ENCODE assay signal across 30 cellular contexts in genomic region chr6:41332241-41332640, GRCh38. TPM values are rescaled to one million over a fixed set of nuclear protein-coding genes. Genes with fewer than 3 reads are reported as not detected.
A peak's percentile ranks its signal among the peaks of the same experiment; 100 is the strongest.
DNase-seq lines count a peak whose midpoint lies in the region; ATAC-seq and TF ChIP-seq lines count a peak whose summit lies in the region.
"Had no signal": no experiment of that assay in that cellular context is flagged by ENCODE, and none has a peak within 500 bp of the region (broad histone marks: within the 10 kb centered on the region; RNA-seq: fewer than 3 reads in every experiment).

No MANE protein-coding gene starts in this region.

- TF ChIP-seq CTCF in hepatocyte (IDR thresholded peaks at IDR 0.05; ENCODE audit: poor library complexity): no peak

- DNase-seq in activated CD8-positive, alpha-beta memory T cell treated with anti-CD3 and anti-CD28 coated beads, Interleukin-2, amount 10 ng/mL, durations not matched to agents 7 days and 5 days: no peak
- DNase-seq in activated CD8-positive, alpha-beta memory T cell treated with anti-CD3 and anti-CD28 coated beads, Interleukin-2, amount 50 U/mL, for 4 hours: no peak
- no peak for DNase-seq in activated naive CD8-positive, alpha-beta T cell treated with anti-CD3 and anti-CD28 coated beads for 36 hours
- DNase-seq in naive B cell (no peak), KBM-7 (no peak), NCI-H2107 (lab: John Stamatoyannopoulos, UW) (no peak), hepatocyte (ENCODE audit: low spot score) (no peak)
- DNase-seq: activated T-cell treated with anti-CD3 and anti-CD28 coated beads, Interleukin-2, amount 50 U/mL, for 4 hours; Caco-2; DMS79; H9; NCI-H1417 treated with DMSO at 0.1 percent for 48 hours; NCI-H2081; NCI-H446; sigmoid colon; stimulated activated naive CD8-positive, alpha-beta T cell treated with anti-CD3 and anti-CD28 coated beads, Interleukin-15, Interleukin-2, amounts not matched to agents 100 U/mL and 50 U/mL, for 24 hours; T-helper 17 cell; uterus had no signal

- no peaks in the 10 kb centered on the region for H4K20me1 ChIP-seq in hepatocyte (ENCODE audit: insufficient read depth, poor library complexity, severe bottlenecking)

- no peaks in the 10 kb centered on the region for H3K36me3 ChIP-seq in hepatocyte (replicated peaks; ENCODE audit: insufficient read depth, low read depth)
- H3K36me3 ChIP-seq: neutrophil, sigmoid colon, thoracic aorta, uterus had no signal

- in situ Hi-C loops in KBM-7 (cut with MboI; ENCODE audit: low pct_unique_long_range_greater_than_20kb, low sequenced_read_pairs): no loop called here

- H3K4me3 ChIP-seq in hepatocyte: no peak overlapping the region
- H3K4me3 ChIP-seq: lung, sigmoid colon, SK-N-MC, thoracic aorta, uterus had no signal

- H3K27ac ChIP-seq in hepatocyte: no peak overlapping the region
- H3K27ac ChIP-seq: neutrophil, sigmoid colon, SK-N-MC, thoracic aorta, uterus had no signal

- H3K79me2 ChIP-seq in hepatocyte: no peaks in the 10 kb centered on the region

- H3K27me3 ChIP-seq in hepatocyte: peaks cover 13% of the 10 kb centered on the region
- H3K27me3 ChIP-seq: uterus had no signal

- no peak for ATAC-seq in activated CD8-positive, alpha-beta memory T cell treated with anti-CD3 and anti-CD28 coated beads, Interleukin-2, amount 10 ng/mL, durations not matched to agents 7 days and 5 days
- ATAC-seq in naive B cell (ENCODE audit: low read depth in 2 of 2) (no peak), GM21423 (IDR thresholded peaks at IDR 0.05; ENCODE audit: unreplicated experiment) (no peak)
- ATAC-seq: activated T-cell treated with anti-CD3 and anti-CD28 coated beads, Interleukin-2, amount 50 U/mL, for 4 hours; stimulated activated naive CD8-positive, alpha-beta T cell treated with anti-CD3 and anti-CD28 coated beads, Interleukin-15, Interleukin-2, amounts not matched to agents 100 U/mL and 50 U/mL, for 24 hours; T-helper 17 cell had no signal

- H3K4me1 Mint-ChIP-seq in activated CD8-positive, alpha-beta memory T cell treated with anti-CD3 and anti-CD28 coated beads, Interleukin-2, amount 10 ng/mL, durations not matched to agents 7 days and 5 days: peaks cover 58% of the 10 kb centered on the region
- H3K4me1 Mint-ChIP-seq in activated naive CD8-positive, alpha-beta T cell treated with anti-CD3 and anti-CD28 coated beads for 36 hours: peaks cover 44% of the 10 kb centered on the region
- peaks cover 38 to 53% (median 49%) of the 10 kb centered on the region in 3 donors for H3K4me1 Mint-ChIP-seq in naive B cell

- H3K36me3 Mint-ChIP-seq in activated CD8-positive, alpha-beta memory T cell treated with anti-CD3 and anti-CD28 coated beads, Interleukin-2, amount 10 ng/mL, durations not matched to agents 7 days and 5 days: no peaks in the 10 kb centered on the region
- H3K36me3 Mint-ChIP-seq in activated naive CD8-positive, alpha-beta T cell treated with anti-CD3 and anti-CD28 coated beads for 36 hours: no peaks in the 10 kb centered on the region
- H3K36me3 Mint-ChIP-seq in naive B cell: no peaks in the 10 kb centered on the region

- no peaks in the 10 kb centered on the region for H3K9me2 ChIP-seq in hepatocyte (replicated peaks; ENCODE audit: insufficient read depth)

- H2AFZ ChIP-seq in hepatocyte: no peak overlapping the region

- peak overlapping the region; percentile 88 for H3K27ac Mint-ChIP-seq in activated CD8-positive, alpha-beta memory T cell treated with anti-CD3 and anti-CD28 coated beads, Interleukin-2, amount 10 ng/mL, durations not matched to agents 7 days and 5 days
- peak overlapping the region; percentile 54 for H3K27ac Mint-ChIP-seq in activated naive CD8-positive, alpha-beta T cell treated with anti-CD3 and anti-CD28 coated beads for 36 hours
- H3K27ac Mint-ChIP-seq in naive B cell: peak overlapping the region; percentile 35 to 94 (median 86)
- H3K27ac Mint-ChIP-seq: H9 had no signal

- no peak overlapping the region for H3K4me2 ChIP-seq in hepatocyte

- H3K9me3 ChIP-seq in hepatocyte (ENCODE audit: low read depth): no peaks in the 10 kb centered on the region
- H3K9me3 ChIP-seq: Caco-2, neutrophil, sigmoid colon, thoracic aorta, uterus had no signal

- no peaks in the 10 kb centered on the region for H3K9me3 Mint-ChIP-seq in activated CD8-positive, alpha-beta memory T cell treated with anti-CD3 and anti-CD28 coated beads, Interleukin-2, amount 10 ng/mL, durations not matched to agents 7 days and 5 days (ENCODE audit: low read depth)
- H3K9me3 Mint-ChIP-seq in activated naive CD8-positive, alpha-beta T cell treated with anti-CD3 and anti-CD28 coated beads for 36 hours: no peaks in the 10 kb centered on the region
- H3K9me3 Mint-ChIP-seq in naive B cell: no peaks in the 10 kb centered on the region
- H3K9me3 Mint-ChIP-seq: activated T-cell treated with anti-CD3 and anti-CD28 coated beads, Interleukin-2, amount 50 U/mL, for 4 hours; H9 had no signal

- no peak overlapping the region for H3K4me3 Mint-ChIP-seq in activated CD8-positive, alpha-beta memory T cell treated with anti-CD3 and anti-CD28 coated beads, Interleukin-2, amount 10 ng/mL, durations not matched to agents 7 days and 5 days
- no peak overlapping the region for H3K4me3 Mint-ChIP-seq in activated naive CD8-positive, alpha-beta T cell treated with anti-CD3 and anti-CD28 coated beads for 36 hours
- peak overlapping the region in 3 of 8 donors; percentile 40 to 59 (median 42) for H3K4me3 Mint-ChIP-seq in naive B cell
- H3K4me3 Mint-ChIP-seq: activated T-cell treated with anti-CD3 and anti-CD28 coated beads, Interleukin-2, amount 50 U/mL, for 4 hours; H9; T-helper 17 cell had no signal

- CTCF ChIA-PET in activated CD8-positive, alpha-beta memory T cell treated with anti-CD3 and anti-CD28 coated beads, Interleukin-2, amount 10 ng/mL, durations not matched to agents 7 days and 5 days (lab: Charles Lee): interaction anchor here (1.4 to 8.4 kb wide), 7 partner anchors 12 to 93 kb away, joined by 3 to 104 read pairs (median 31); no protein-coding TSS in a partner anchor

- H3K4me1 ChIP-seq in hepatocyte (ENCODE audit: insufficient read depth): no peaks in the 10 kb centered on the region
- H3K4me1 ChIP-seq: Caco-2, uterus had no signal

- H3K27me3 Mint-ChIP-seq in activated CD8-positive, alpha-beta memory T cell treated with anti-CD3 and anti-CD28 coated beads, Interleukin-2, amount 10 ng/mL, durations not matched to agents 7 days and 5 days: peaks cover 14% of the 10 kb centered on the region
- no peaks in the 10 kb centered on the region for H3K27me3 Mint-ChIP-seq in activated naive CD8-positive, alpha-beta T cell treated with anti-CD3 and anti-CD28 coated beads for 36 hours
- peaks cover 0 to 8% (median 7%) of the 10 kb centered on the region in 3 donors for H3K27me3 Mint-ChIP-seq in naive B cell

- 76% methylated on average over 7 of the region's 8 CpGs for WGBS in hepatocyte (ENCODE audit: low lambda C conversion rate, missing lambda C conversion rate)

RNA-seq across cellular contexts. Expression of gene NCR2, which starts 3.2 kb away (rescaled TPM):
- 1 to 10 TPM in 1 of 2 experiments, under 1 TPM in 1; 0.64 to 1.4 TPM for total RNA-seq in activated CD8-positive, alpha-beta memory T cell treated with anti-CD3 and anti-CD28 coated beads, Interleukin-2, amount 10 ng/mL, durations not matched to agents 7 days and 5 days
- under 1 TPM; 0.31 to 0.44 TPM for total RNA-seq in activated naive CD8-positive, alpha-beta T cell treated with anti-CD3 and anti-CD28 coated beads for 36 hours
- not detected for polyA plus RNA-seq in naive B cell (ENCODE audit: low read depth in 6 of 6)
- total RNA-seq in hepatocyte: not detected in 2 replicates
- not detected in 2 replicates for polyA plus RNA-seq in hepatocyte
- total RNA-seq: activated CD8-positive, alpha-beta memory T cell treated with anti-CD3 and anti-CD28 coated beads for 36 hours; activated T-cell treated with anti-CD3 and anti-CD28 coated beads, Interleukin-2, amount 50 U/mL, for 4 hours; Caco-2; epithelial cell of proximal tubule; H9; HT-29; kidney epithelial cell; lung; mucosa of gallbladder; OCI-LY7; progenitor cell of endocrine pancreas; sigmoid colon; T-helper 17 cell; thoracic aorta; uterus had no signal
- polyA plus RNA-seq: lung had no signal

RNA-seq across cellular contexts. Expression of gene TREM1, which starts 45.8 kb away (rescaled TPM):
- not detected for total RNA-seq in activated CD8-positive, alpha-beta memory T cell treated with anti-CD3 and anti-CD28 coated beads, Interleukin-2, amount 10 ng/mL, durations not matched to agents 7 days and 5 days
- total RNA-seq in activated naive CD8-positive, alpha-beta T cell treated with anti-CD3 and anti-CD28 coated beads for 36 hours: under 1 TPM in 1 of 2 experiments, not detected in 1; 0.30 TPM
- 1 to 10 TPM in 5 of 6 donors, not detected in 1; 2.2 to 5.6 (median 2.6) TPM for polyA plus RNA-seq in naive B cell (ENCODE audit: low read depth in 6 of 6)
- total RNA-seq in hepatocyte: 0.63 and 0.84 TPM in 2 replicates
- polyA plus RNA-seq in hepatocyte: 2.3 and 2.8 TPM in 2 replicates
- total RNA-seq: activated CD8-positive, alpha-beta memory T cell treated with anti-CD3 and anti-CD28 coated beads for 36 hours; activated T-cell treated with anti-CD3 and anti-CD28 coated beads, Interleukin-2, amount 50 U/mL, for 4 hours; Caco-2; H9; progenitor cell of endocrine pancreas had no signal
